9 cellular contexts compared by ENCODE assay signal in genomic region chr9:127587966-127588365, GRCh38.
"Had no signal": no experiment of that assay in that cellular context is flagged by ENCODE, and none has a peak within 500 bp of the region (broad histone marks: within the 10 kb centered on the region; RNA-seq: fewer than 3 reads in every experiment).

No MANE protein-coding gene starts in this region.

- H3K4me3 Mint-ChIP-seq: H9, HFFc6 had no signal

- H3K9me3 Mint-ChIP-seq: H9 had no signal

- ATAC-seq: HepG2, K562 had no signal

- H3K9ac ChIP-seq: GM23248 had no signal

- H3K27ac Mint-ChIP-seq: H9, HFFc6 had no signal

- DNase-seq: GM23248, GOT3, H9, HCEC 1CT, HFFc6, KG1 had no signal

- H3K27ac ChIP-seq: GM23248, HL-60 had no signal

- H3K4me3 ChIP-seq: GM23248, K562 had no signal
